In the genomic region with DNA sequence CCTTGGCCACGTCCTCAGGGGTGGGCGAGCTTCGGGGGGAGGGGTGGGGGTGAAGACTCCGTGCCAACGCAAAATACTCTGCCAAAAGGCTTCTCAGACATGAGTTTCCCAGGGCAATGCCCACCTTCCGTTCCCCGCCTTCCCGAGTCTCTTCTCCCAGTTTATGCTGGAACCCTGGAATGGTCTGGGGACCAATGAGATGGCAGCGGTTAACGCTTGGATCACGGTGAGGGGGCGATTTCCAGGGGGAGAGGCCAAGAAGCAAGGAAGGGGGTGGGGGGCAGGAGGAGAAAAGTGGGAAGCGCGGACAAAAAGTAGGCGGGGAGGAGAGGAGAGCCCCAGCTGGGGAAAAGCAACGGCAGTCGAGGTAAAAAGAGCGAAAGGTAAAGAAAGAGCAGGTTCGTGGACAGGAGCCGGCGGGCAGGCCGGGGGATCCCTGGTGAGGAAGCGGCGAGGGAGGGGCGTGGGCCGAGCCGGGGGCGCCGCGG, we compare ENCODE assay signal across 9 cellular contexts. TPM values are rescaled to one million over a fixed set of nuclear protein-coding genes. Genes with fewer than 3 reads are reported as not detected.
DNase-seq lines count a peak whose midpoint lies in the region; ATAC-seq, FAIRE-seq and TF ChIP-seq lines count a peak whose summit lies in the region.
"Had no signal": no experiment of that assay in that cellular context is flagged by ENCODE, and none has a peak within 500 bp of the region (broad histone marks: within the 10 kb centered on the region; RNA-seq: fewer than 3 reads in every experiment).

No MANE protein-coding gene starts in this region.

- H4K20me1 ChIP-seq in MM.1S (ENCODE audit: insufficient read depth, low read length) = no peaks in the 10 kb centered on the region

- H3K27me3 ChIP-seq in MM.1S (replicated peaks; ENCODE audit: insufficient read depth, low read length) (no peaks in the 10 kb centered on the region), esophagus squamous epithelium (peaks cover 0 to 53% (median 0%) of the 10 kb centered on the region in 4 donors), parathyroid adenoma (ENCODE audit: control insufficient read depth, insufficient read depth, low read length) (no peaks in the 10 kb centered on the region)

- H3F3A ChIP-seq in MM.1S (ENCODE audit: insufficient read depth, low read length) = peaks cover 18% of the 10 kb centered on the region

- H3K4me1 ChIP-seq in MM.1S (ENCODE audit: low read length) (peaks cover 23% of the 10 kb centered on the region), esophagus squamous epithelium (peaks cover 0 to 29% (median 3%) of the 10 kb centered on the region in 3 donors), parathyroid adenoma (no peaks in the 10 kb centered on the region)

- DNase-seq in Daoy (ENCODE audit: low read depth) (peak; percentile 67), MM.1S (no peak), esophagus squamous epithelium (lab: John Stamatoyannopoulos, UW) (no peak), NCI-H510A (lab: John Stamatoyannopoulos, UW) (no peak), GM12891 (ENCODE audit: insufficient read length, low spot score) (no peak), germinal center (ENCODE audit: low spot score) (no peak)

- H3K4me3 ChIP-seq in MM.1S (ENCODE audit: low read length) (peak overlapping the region; percentile 56), esophagus squamous epithelium (peak overlapping the region; percentile 30 to 73 (median 57)), parathyroid adenoma (ENCODE audit: low read depth, low read length) (peak overlapping the region; percentile 29)

- H3K9me3 ChIP-seq in MM.1S (replicated peaks; ENCODE audit: insufficient read depth, low read length) (no peaks in the 10 kb centered on the region), esophagus squamous epithelium (no peaks in the 10 kb centered on the region), parathyroid adenoma (ENCODE audit: control insufficient read depth, low read length) (no peaks in the 10 kb centered on the region)
- H3K9me3 ChIP-seq: mucosa of descending colon had no signal

- H3K9me2 ChIP-seq in MM.1S (replicated peaks; ENCODE audit: insufficient read depth, low read length) = no peaks in the 10 kb centered on the region

- TF ChIP-seq CTCF in MM.1S (IDR thresholded peaks at IDR 0.05; ENCODE audit: low read length) (no peak), esophagus squamous epithelium (IDR thresholded peaks at IDR 0.05) (no peak), parathyroid adenoma (IDR thresholded peaks at IDR 0.05) (no peak)

- 0 out of 2 replicates have a peak overlapping the region, but pooled peaks have one; percentile 36 for H2AFZ ChIP-seq in MM.1S (ENCODE audit: low read length)
- peak overlapping the region; percentile 45 for H2AFZ ChIP-seq in parathyroid adenoma

- peak overlapping the region; percentile 39; the same call in 1 of the 2 replicates for H3K9ac ChIP-seq in MM.1S (ENCODE audit: low read length)
- no peak overlapping the region for H3K9ac ChIP-seq in parathyroid adenoma

- H3K4me2 ChIP-seq in MM.1S (ENCODE audit: low read depth, low read length) (peak overlapping the region; percentile 50), parathyroid adenoma (ENCODE audit: low read length) (peak overlapping the region; percentile 71)

- ATAC-seq in HG02973 (IDR thresholded peaks at IDR 0.05; ENCODE audit: unreplicated experiment) = no peak

- H3K36me3 ChIP-seq in MM.1S (replicated peaks; ENCODE audit: insufficient read depth, low read length) = no peaks in the 10 kb centered on the region
- no peaks in the 10 kb centered on the region for H3K36me3 ChIP-seq in esophagus squamous epithelium
- H3K36me3 ChIP-seq in parathyroid adenoma (ENCODE audit: control insufficient read depth, insufficient read depth, low read length) = no peaks in the 10 kb centered on the region

- peaks cover 36% of the 10 kb centered on the region for H3K79me2 ChIP-seq in MM.1S (ENCODE audit: low read length)
- no peaks in the 10 kb centered on the region for H3K79me2 ChIP-seq in parathyroid adenoma

- WGBS in esophagus squamous epithelium, 2 donors = 7 to 11% methylated on average over 19 to 26 of the region's 30 CpGs

- no peak for FAIRE-seq in GM12891 (lab: Jason Lieb, UNC)

- TF ChIP-seq POLR2A in esophagus squamous epithelium (IDR thresholded peaks at IDR 0.05) (no peak), GM12891 (IDR thresholded peaks at IDR 0.05; ENCODE audit: low read depth, low read length) (no peak)

- H3K27ac ChIP-seq in MM.1S (ENCODE audit: low read length) = no peak overlapping the region
- H3K27ac ChIP-seq in esophagus squamous epithelium = peak overlapping the region; percentile 5 to 71 (median 50)
- H3K27ac ChIP-seq in parathyroid adenoma = no peak overlapping the region

- intact Hi-C loops in esophagus squamous epithelium (cut with DNase I) = no loop called here

TF ChIP-seq in GM12891, 5 proteins besides CTCF, POLR2A, EP300 and RAD21:
- TF ChIP-seq POLR2AphosphoS5 (IDR thresholded peaks at IDR 0.05; ENCODE audit: low read depth, low read length) (no peak), TAF1 (IDR thresholded peaks at IDR 0.05; ENCODE audit: low read depth, low read length) (no peak), POU2F2 (IDR thresholded peaks at IDR 0.05; ENCODE audit: low read depth, low read length) (no peak)

RNA-seq across cellular contexts. Expression of a gene that starts 0.6 kb away (rescaled TPM):
- total RNA-seq in Daoy (2014; rRNA removed; shearing (Covaris generic)) = 7.4 and 8.2 TPM in 2 replicates
- total RNA-seq in esophagus squamous epithelium = 1 to 10 TPM in 3 of 4 donors, under 1 TPM in 1; 0.48 to 3.3 (median 2.3) TPM
- polyA plus RNA-seq in GM12891 (2012; ENCODE audit: low read depth, missing spikeins) = 1.2 TPM

Comparison
In these comparisons a context has a peak if more than half of its experiments do, and no peak if none do; other contexts are left out.
1. H3K27ac ChIP-seq: peak in esophagus squamous epithelium (4 of 4); none in MM.1S (single experiment) and parathyroid adenoma (single experiment).
2. Peak in every context shown above with its lines, with median percentiles within 50 percentile points of each other: H3K4me3 ChIP-seq.